8 cellular contexts compared by ENCODE assay signal in the genomic region with DNA sequence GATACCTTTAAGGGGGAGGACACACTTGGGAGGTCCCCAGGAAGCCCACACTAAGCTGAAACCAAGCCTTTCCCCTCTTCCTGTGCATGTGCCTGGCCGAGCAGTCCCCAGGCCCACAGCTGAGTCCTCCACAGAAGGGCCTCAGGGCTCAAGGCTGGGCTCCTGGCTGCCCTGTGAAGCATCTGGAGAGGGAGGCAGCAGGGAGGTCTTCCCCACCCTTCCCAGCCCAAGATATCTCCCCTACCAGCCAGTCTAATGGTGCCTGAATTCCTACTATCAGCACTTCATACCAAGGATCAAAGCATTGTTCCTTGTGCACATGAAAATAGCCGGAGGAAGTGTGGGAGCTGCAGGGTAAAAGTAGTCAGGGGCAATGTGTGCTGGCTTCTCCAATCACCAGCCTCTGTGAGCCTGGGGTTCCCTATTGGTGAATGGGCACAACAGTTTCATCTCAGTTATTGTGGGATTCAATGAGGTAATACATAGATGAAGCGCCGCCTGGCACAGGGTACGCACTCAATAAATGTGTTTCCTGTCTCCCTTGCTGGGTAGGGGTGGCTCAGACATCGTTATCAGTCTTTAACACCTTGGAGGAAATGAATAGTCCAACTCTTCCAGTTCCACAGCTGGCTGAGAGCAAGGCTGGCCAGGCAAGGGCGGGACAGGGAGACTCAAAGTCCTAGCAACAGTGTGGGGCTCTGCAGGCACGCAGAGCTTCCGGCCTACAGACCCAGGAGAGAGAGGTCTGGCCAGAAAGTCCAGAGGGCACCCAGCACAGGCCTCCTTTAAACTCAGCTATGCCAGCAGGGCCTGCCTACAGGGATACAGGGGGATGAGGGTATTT. TPM values are rescaled to one million over a fixed set of nuclear protein-coding genes. Genes with fewer than 3 reads are reported as not detected.
DNase-seq lines count a peak whose midpoint lies in the region; ATAC-seq, FAIRE-seq and TF ChIP-seq lines count a peak whose summit lies in the region.

No MANE protein-coding gene starts in this region.

- peaks cover 98% of the 10 kb centered on the region for H4K20me1 ChIP-seq in SK-N-SH (ENCODE audit: insufficient read depth)

- peaks cover 93% of the 10 kb centered on the region for H3K4me1 Mint-ChIP-seq in nephron progenitor cell

- H3K4me2 ChIP-seq in SK-N-SH = peak overlapping the region; percentile 13; the same call in 1 of the 2 replicates

- no peaks in the 10 kb centered on the region for H3K9me3 Mint-ChIP-seq in nephron progenitor cell

- 100% methylated on average over 3 of the region's 9 CpGs for WGBS in SK-N-SH (ENCODE audit: low lambda C conversion rate)

- H3K4me3 ChIP-seq in SK-N-SH (ENCODE audit: low read depth in 2 of 2, low read length in 1 of 2) = no peak overlapping the region

- no peaks in the 10 kb centered on the region for H3K27me3 Mint-ChIP-seq in nephron progenitor cell (ENCODE audit: low read depth, poor library complexity)

- CTCF ChIA-PET in SK-N-SH (lab: Yijun Ruan, JAX) = interaction anchor here (0.6 to 9.6 kb wide), 11 partner anchors 9 to 277 kb away, joined by 3 to 95 read pairs (median 5); no protein-coding TSS in a partner anchor

- peaks cover 5% of the 10 kb centered on the region for H3K36me3 Mint-ChIP-seq in nephron progenitor cell (ENCODE audit: low read depth)

- H3K9me3 ChIP-seq in SK-N-SH = no peaks in the 10 kb centered on the region

- H3K36me3 ChIP-seq in SK-N-SH (replicated peaks in 1 of 2; ENCODE audit: control insufficient read depth in 1 of 2, insufficient read depth in 2 of 2, low read length in 1 of 2) = no peaks in the 10 kb centered on the region

- no peaks in the 10 kb centered on the region for H3K27me3 ChIP-seq in SK-N-SH (ENCODE audit: insufficient read depth)

- TF ChIP-seq POLR2A in GM12891 (IDR thresholded peaks at IDR 0.05; ENCODE audit: low read depth, low read length) = no peak

- H2AFZ ChIP-seq in SK-N-SH (ENCODE audit: low read depth) = no peak overlapping the region

- TF ChIP-seq EP300 in SK-N-SH (IDR thresholded peaks at IDR 0.05; ENCODE audit: borderline replicate concordance in 1 of 2, low read depth in 1 of 2, low read length in 1 of 2) = no peak

- H3K9me2 ChIP-seq in SK-N-SH = no peaks in the 10 kb centered on the region

- peaks cover 10% of the 10 kb centered on the region for H3F3A ChIP-seq in SK-N-SH (replicated peaks; ENCODE audit: insufficient read depth)

- peak overlapping the region; percentile 27 to 75 for H3K27ac ChIP-seq in SK-N-SH (ENCODE audit: low read depth in 2 of 2, low read length in 1 of 2)

- TF ChIP-seq RAD21 in SK-N-SH (IDR thresholded peaks at IDR 0.05; ENCODE audit: low read length) = no peak

- POLR2A ChIA-PET in SK-N-SH (lab: Yijun Ruan, JAX) = interaction anchor here (1.0 to 1.2 kb wide), 3 partner anchors 33 to 133 kb away, joined by 3 read pairs; partner anchors contain the start of gene ZNF410

- no peak for ATAC-seq in GM18498 (IDR thresholded peaks at IDR 0.05; ENCODE audit: unreplicated experiment)

- H3K4me1 ChIP-seq in SK-N-SH (ENCODE audit: control insufficient read depth in 1 of 2, insufficient read depth in 2 of 2, low read depth in 1 of 2, low read length in 1 of 2) = peaks cover 56 to 67% of the 10 kb centered on the region in 2 experiments

- no peak overlapping the region for H3K4me3 Mint-ChIP-seq in nephron progenitor cell

- H3K79me2 ChIP-seq in SK-N-SH (ENCODE audit: insufficient read depth) = peaks cover 97% of the 10 kb centered on the region

- no peak for DNase-seq in GM12891 (ENCODE audit: insufficient read length, low spot score)
- peak; percentile 64 for DNase-seq in SK-N-SH
- DNase-seq in effector CD8-positive, alpha-beta T cell (lab: John Stamatoyannopoulos, UW) = peak; percentile 19
- no peak for DNase-seq in nephron progenitor cell
- no peak for DNase-seq in foreskin melanocyte
- DNase-seq in DMS153 (lab: John Stamatoyannopoulos, UW) = no peak
- DNase-seq in GM19240 (ENCODE audit: insufficient read length, low spot score) = no peak

- FAIRE-seq in GM12891 (lab: Jason Lieb, UNC) = peak; percentile 72

- H3K27ac Mint-ChIP-seq in nephron progenitor cell = peak overlapping the region; percentile 45

- H3K9ac ChIP-seq in SK-N-SH = no peak overlapping the region

- no peak for TF ChIP-seq CTCF in SK-N-SH (IDR thresholded peaks at IDR 0.05)
- no peak for TF ChIP-seq CTCF in nephron progenitor cell (IDR thresholded peaks at IDR 0.05)

TF ChIP-seq in GM12891, 5 proteins besides CTCF, POLR2A, EP300 and RAD21:
- no peak for TF ChIP-seq PAX5 (IDR thresholded peaks at IDR 0.05; ENCODE audit: insufficient read depth, low read length, severe bottlenecking)
- TF ChIP-seq TAF1 (IDR thresholded peaks at IDR 0.05; ENCODE audit: low read depth, low read length) = no peak
- no peak for TF ChIP-seq POU2F2 (IDR thresholded peaks at IDR 0.05; ENCODE audit: low read depth, low read length)
- no peak for TF ChIP-seq SPI1 (IDR thresholded peaks at IDR 0.05; ENCODE audit: low read depth, low read length)
- no peak for TF ChIP-seq POLR2AphosphoS5 (IDR thresholded peaks at IDR 0.05; ENCODE audit: low read depth, low read length)

TF ChIP-seq in SK-N-SH, 30 proteins besides CTCF, POLR2A, EP300 and RAD21:
- TF ChIP-seq FOXJ3 (CRISPR knock-in tag; IDR thresholded peaks at IDR 0.05) (peak; percentile 34; the same call in 1 of the 2 replicates), RFX5 (IDR thresholded peaks at IDR 0.05; ENCODE audit: low read length) (no peak)

RNA-seq across cellular contexts. Expression of gene PNMA1, which starts 39.1 kb away (rescaled TPM):
- 18.6 TPM for polyA plus RNA-seq in GM12891 (2012; ENCODE audit: low read depth, missing spikeins)
- 19.5 and 31.5 TPM in 2 replicates for polyA plus RNA-seq in SK-N-SH (2012; rRNA removed)
- 40.3 and 44.6 TPM in 2 replicates for polyA plus RNA-seq in SK-N-SH (2012; cell fraction: cytosol; rRNA removed)
- 28.6 and 29.8 TPM in 2 replicates for polyA plus RNA-seq in SK-N-SH (2012; cell fraction: nucleus; rRNA removed)

Comparison
In these comparisons a context has a peak if more than half of its experiments do, and no peak if none do; other contexts are left out.
1. DNase-seq: peak in SK-N-SH (single experiment) and effector CD8-positive, alpha-beta T cell (single experiment); none in GM12891 (single experiment), nephron progenitor cell (single experiment), foreskin melanocyte (single experiment), DMS153 (single experiment) and GM19240 (single experiment).